Comparison of ENCODE assay signal across 14 cellular contexts in genomic region chr15:98845138-98845884, GRCh38.
DNase-seq lines count a peak whose midpoint lies in the region; ATAC-seq and TF ChIP-seq lines count a peak whose summit lies in the region.
"Had no signal": no experiment of that assay in that cellular context is flagged by ENCODE, and none has a peak within 500 bp of the region (broad histone marks: within the 10 kb centered on the region; RNA-seq: fewer than 3 reads in every experiment).

No MANE protein-coding gene starts in this region.

- peak overlapping the region; percentile 69 for H3K27ac ChIP-seq in 22Rv1
- H3K27ac ChIP-seq in HL-60 (replicated peaks): peak overlapping the region; percentile 28; the same call in 1 of the 2 replicates

- H3K4me3 ChIP-seq in HL-60 (replicated peaks; ENCODE audit: insufficient read depth, low read length): no peak overlapping the region
- H3K4me3 ChIP-seq in BE2C (ENCODE audit: low read depth, low read length): no peak overlapping the region

- POLR2A ChIA-PET in WTC11 (lab: Charles Lee): interaction anchor here (0.7 kb wide), 1 partner anchor 197 kb away, joined by 3 read pairs; the partner anchor contains the start of gene IGF1R
- POLR2A ChIA-PET in activated CD4-positive, alpha-beta memory T cell treated with anti-CD3 and anti-CD28 coated beads for 36 hours (lab: Charles Lee): no interaction called here

- intact Hi-C loops in activated CD4-positive, alpha-beta memory T cell treated with anti-CD3 and anti-CD28 coated beads for 36 hours (cut with micrococcal nuclease): no loop called here

- H3K27me3 Mint-ChIP-seq in WTC11 (ENCODE audit: low read depth): no peaks in the 10 kb centered on the region
- peaks cover 2% of the 10 kb centered on the region for H3K27me3 Mint-ChIP-seq in activated CD4-positive, alpha-beta memory T cell treated with anti-CD3 and anti-CD28 coated beads for 36 hours
- H3K27me3 Mint-ChIP-seq: activated CD4-positive, alpha-beta T cell treated with anti-CD3 and anti-CD28 coated beads, Interleukin-2, amount 10 ng/mL, durations not matched to agents 7 days and 5 days had no signal

- peaks cover 38% of the 10 kb centered on the region for H3K4me1 ChIP-seq in BE2C

- no peaks in the 10 kb centered on the region for H3K9me3 ChIP-seq in BE2C

- no peaks in the 10 kb centered on the region for H3K9me3 Mint-ChIP-seq in WTC11
- H3K9me3 Mint-ChIP-seq in activated CD4-positive, alpha-beta memory T cell treated with anti-CD3 and anti-CD28 coated beads for 36 hours: no peaks in the 10 kb centered on the region
- H3K9me3 Mint-ChIP-seq: activated CD4-positive, alpha-beta T cell treated with anti-CD3 and anti-CD28 coated beads, Interleukin-2, amount 10 ng/mL, durations not matched to agents 7 days and 5 days had no signal

- H3K4me3 Mint-ChIP-seq in WTC11: no peak overlapping the region
- H3K4me3 Mint-ChIP-seq in activated CD4-positive, alpha-beta memory T cell treated with anti-CD3 and anti-CD28 coated beads for 36 hours: no peak overlapping the region
- H3K4me3 Mint-ChIP-seq: activated CD4-positive, alpha-beta T cell treated with anti-CD3 and anti-CD28 coated beads, Interleukin-2, amount 10 ng/mL, durations not matched to agents 7 days and 5 days had no signal

- peak; percentile 31 for ATAC-seq in WTC11

- DNase-seq in HL-60 (ENCODE audit: low read depth in 1 of 2, low spot score in 1 of 2) (peak; percentile 54 to 66), WTC11 (ENCODE audit: low spot score) (no peak), iris pigment epithelial cell (ENCODE audit: low read depth) (peak; percentile 43), BE2C (no peak), NCI-H1436 (lab: John Stamatoyannopoulos, UW) (no peak), A172 (ENCODE audit: low spot score) (no peak)
- no peak for DNase-seq in activated CD4-positive, alpha-beta memory T cell treated with anti-CD3 and anti-CD28 coated beads for 36 hours
- DNase-seq: activated CD4-positive, alpha-beta T cell treated with anti-CD3 and anti-CD28 coated beads, Interleukin-2, amount 10 ng/mL, durations not matched to agents 7 days and 5 days; activated T-cell treated with anti-CD3 and anti-CD28 coated beads, Interleukin-2, amount 50 U/mL, for 48 hours; DMS153; islet precursor cell; NCI-H1092; posterior cingulate gyrus had no signal

- peaks cover 84% of the 10 kb centered on the region for H3K4me1 Mint-ChIP-seq in WTC11
- peaks cover 18% of the 10 kb centered on the region for H3K4me1 Mint-ChIP-seq in activated CD4-positive, alpha-beta memory T cell treated with anti-CD3 and anti-CD28 coated beads for 36 hours (ENCODE audit: low read depth)

- H3K27me3 ChIP-seq in HL-60 (ENCODE audit: insufficient read depth, poor library complexity, severe bottlenecking): no peaks in the 10 kb centered on the region
- no peaks in the 10 kb centered on the region for H3K27me3 ChIP-seq in BE2C

- no peaks in the 10 kb centered on the region for H3K36me3 Mint-ChIP-seq in WTC11
- no peaks in the 10 kb centered on the region for H3K36me3 Mint-ChIP-seq in activated CD4-positive, alpha-beta memory T cell treated with anti-CD3 and anti-CD28 coated beads for 36 hours

- CTCF ChIA-PET in WTC11 (lab: Charles Lee): interaction anchor here (0.6 kb wide), 1 partner anchor 286 kb away, joined by 3 read pairs; no protein-coding TSS in a partner anchor
- CTCF ChIA-PET in activated CD4-positive, alpha-beta memory T cell treated with anti-CD3 and anti-CD28 coated beads for 36 hours (lab: Charles Lee): interaction anchor here (0.9 to 1.2 kb wide), 3 partner anchors 36 to 326 kb away, joined by 3 to 5 read pairs (median 5); no protein-coding TSS in a partner anchor

- peak overlapping the region; percentile 41; the same call in 1 of the 2 replicates for H3K27ac Mint-ChIP-seq in WTC11
- no peak overlapping the region for H3K27ac Mint-ChIP-seq in activated CD4-positive, alpha-beta memory T cell treated with anti-CD3 and anti-CD28 coated beads for 36 hours
- H3K27ac Mint-ChIP-seq: activated CD4-positive, alpha-beta T cell treated with anti-CD3 and anti-CD28 coated beads, Interleukin-2, amount 10 ng/mL, durations not matched to agents 7 days and 5 days had no signal

- H3K36me3 ChIP-seq in BE2C: peaks cover 2% of the 10 kb centered on the region

- TF ChIP-seq CTCF in 22Rv1 (IDR thresholded peaks at IDR 0.05) (no peak), HL-60 (IDR thresholded peaks at IDR 0.05; ENCODE audit: insufficient read depth, low read length) (no peak), WTC11 (IDR thresholded peaks at IDR 0.05) (no peak), BE2C (IDR thresholded peaks at IDR 0.05; ENCODE audit: low read depth, low read length) (no peak)

TF ChIP-seq in WTC11, 78 proteins besides CTCF, POLR2A, EP300 and RAD21:
- TF ChIP-seq ZNF263 (CRISPR knock-in tag; IDR thresholded peaks at IDR 0.05; ENCODE audit: low read depth) (peak; percentile 81), HMGXB4 (CRISPR knock-in tag; IDR thresholded peaks at IDR 0.05) (no peak)

Comparison
In these comparisons a context has a peak if more than half of its experiments do, and no peak if none do; other contexts are left out.
1. DNase-seq: peak in HL-60 (2 of 2) and iris pigment epithelial cell (single experiment); none in WTC11 (single experiment), BE2C (single experiment), NCI-H1436 (single experiment), A172 (single experiment) and activated CD4-positive, alpha-beta memory T cell treated with anti-CD3 and anti-CD28 coated beads for 36 hours (single experiment).